Comparison of ENCODE assay signal across 18 cellular contexts in genomic region chr17:29791336-29791735, GRCh38.
DNase-seq lines count a peak whose midpoint lies in the region; ATAC-seq, FAIRE-seq and TF ChIP-seq lines count a peak whose summit lies in the region.
"Had no signal": no experiment of that assay in that cellular context is flagged by ENCODE, and none has a peak within 500 bp of the region (broad histone marks: within the 10 kb centered on the region; RNA-seq: fewer than 3 reads in every experiment).

No MANE protein-coding gene starts in this region.

- H3K4me3 Mint-ChIP-seq in CD14-positive monocyte: no peak overlapping the region
- H3K4me3 Mint-ChIP-seq in natural killer cell treated with Interleukin-12 subunit alpha and Interleukin-12 subunit beta and Interleukin-15 and Interleukin-18, amount 100 ng/mL, for 72 hours: no peak overlapping the region
- H3K4me3 Mint-ChIP-seq: CD4-positive, alpha-beta memory T cell; HFFc6 had no signal

- no peaks in the 10 kb centered on the region for H3K79me2 ChIP-seq in keratinocyte (ENCODE audit: control insufficient read depth, insufficient read depth, low read length)

- H3K27me3 Mint-ChIP-seq in CD14-positive monocyte (ENCODE audit: low read depth in 3 of 3): no peaks in the 10 kb centered on the region
- H3K27me3 Mint-ChIP-seq in natural killer cell treated with Interleukin-12 subunit alpha and Interleukin-12 subunit beta and Interleukin-15 and Interleukin-18, amount 100 ng/mL, for 72 hours: no peaks in the 10 kb centered on the region
- H3K27me3 Mint-ChIP-seq: CD4-positive, alpha-beta memory T cell had no signal

- no peak for DNase-seq in CD14-positive monocyte (ENCODE audit: low spot score)
- peak; percentile 77 for DNase-seq in bronchial epithelial cell (ENCODE audit: low read depth)
- peak; percentile 9 for DNase-seq in keratinocyte (ENCODE audit: low read depth, low spot score)
- no peak for DNase-seq in T-helper 1 cell
- DNase-seq in natural killer cell treated with Interleukin-12 subunit alpha and Interleukin-12 subunit beta and Interleukin-15 and Interleukin-18, amount 100 ng/mL, for 72 hours (ENCODE audit: low spot score): no peak
- DNase-seq: Calu3; CD4-positive, alpha-beta memory T cell; DMS79 treated with DMSO at 0.1 percent for 48 hours; GF-D8; GOT3; H7; HFFc6; IMR-90 had no signal

- H3K9me3 ChIP-seq in keratinocyte (ENCODE audit: control insufficient read depth, low read depth, low read length): no peaks in the 10 kb centered on the region

- H3K27me3 ChIP-seq in bronchial epithelial cell (ENCODE audit: control insufficient read depth, insufficient read depth, low read length): no peaks in the 10 kb centered on the region
- no peaks in the 10 kb centered on the region for H3K27me3 ChIP-seq in keratinocyte (ENCODE audit: control insufficient read depth, extremely low read depth, insufficient read depth, low read length)

- H3K4me1 Mint-ChIP-seq in CD14-positive monocyte: peaks cover 26% of the 10 kb centered on the region
- H3K4me1 Mint-ChIP-seq in natural killer cell treated with Interleukin-12 subunit alpha and Interleukin-12 subunit beta and Interleukin-15 and Interleukin-18, amount 100 ng/mL, for 72 hours (ENCODE audit: low read depth in 2 of 2): peaks cover 0 to 4% of the 10 kb centered on the region in 2 donors

- ATAC-seq in natural killer cell treated with Interleukin-12 subunit alpha and Interleukin-12 subunit beta and Interleukin-15 and Interleukin-18, amount 100 ng/mL, for 72 hours: no peak
- ATAC-seq in HG03039 (IDR thresholded peaks at IDR 0.05; ENCODE audit: unreplicated experiment): no peak
- ATAC-seq: HCT116 had no signal

- no peak overlapping the region for H3K4me3 ChIP-seq in bronchial epithelial cell (ENCODE audit: low read depth, low read length)
- H3K4me3 ChIP-seq in keratinocyte (ENCODE audit: control insufficient read depth in 2 of 3, extremely low read depth in 1 of 3, insufficient read depth in 2 of 3, low read depth in 1 of 3, low read length in 3 of 3): no peak overlapping the region

- dilution Hi-C loops in keratinocyte (cut with MboI; ENCODE audit: extremely low pct_ligation_motif_present, low sequenced_read_pairs): no loop called here

- H3K27ac Mint-ChIP-seq in CD14-positive monocyte: no peak overlapping the region
- no peak overlapping the region for H3K27ac Mint-ChIP-seq in natural killer cell treated with Interleukin-12 subunit alpha and Interleukin-12 subunit beta and Interleukin-15 and Interleukin-18, amount 100 ng/mL, for 72 hours
- H3K27ac Mint-ChIP-seq: HFFc6 had no signal

- H3K9me1 ChIP-seq in keratinocyte (ENCODE audit: control insufficient read depth, extremely low read depth, insufficient read depth, low read length): no peaks in the 10 kb centered on the region

- peaks cover 4 to 12% of the 10 kb centered on the region in 2 donors for H3K36me3 Mint-ChIP-seq in CD14-positive monocyte
- no peaks in the 10 kb centered on the region for H3K36me3 Mint-ChIP-seq in natural killer cell treated with Interleukin-12 subunit alpha and Interleukin-12 subunit beta and Interleukin-15 and Interleukin-18, amount 100 ng/mL, for 72 hours

- H3K4me2 ChIP-seq in keratinocyte (ENCODE audit: control insufficient read depth, extremely low read depth, insufficient read depth, low read depth, low read length): peak overlapping the region; percentile 8

- peaks cover 15% of the 10 kb centered on the region for H3K4me1 ChIP-seq in keratinocyte (ENCODE audit: control insufficient read depth, extremely low read depth, insufficient read depth, low read length)

- FAIRE-seq in bronchial epithelial cell (lab: Jason Lieb, UNC): no peak
- FAIRE-seq in keratinocyte (lab: Jason Lieb, UNC): peak; percentile 52
- FAIRE-seq: A204.1, HTR-8/SVneo had no signal

- TF ChIP-seq CTCF in CD14-positive monocyte (IDR thresholded peaks at IDR 0.05) (peak; percentile 21), bronchial epithelial cell (IDR thresholded peaks at IDR 0.05; ENCODE audit: insufficient read depth, low read length, severe bottlenecking) (no peak), keratinocyte (optimal IDR thresholded peaks at IDR 0.05 in 1 of 3, IDR thresholded peaks at IDR 0.05 in 1 of 3, conservative IDR thresholded peaks at IDR 0.05 in 1 of 3; ENCODE audit: extremely low read depth in 1 of 3, insufficient read depth in 2 of 3, low read length in 3 of 3) (no peak)

- H3K9me3 Mint-ChIP-seq in CD14-positive monocyte: no peaks in the 10 kb centered on the region
- H3K9me3 Mint-ChIP-seq in natural killer cell treated with Interleukin-12 subunit alpha and Interleukin-12 subunit beta and Interleukin-15 and Interleukin-18, amount 100 ng/mL, for 72 hours: no peaks in the 10 kb centered on the region
- H3K9me3 Mint-ChIP-seq: CD4-positive, alpha-beta memory T cell; HFFc6 had no signal

- H3K27ac ChIP-seq in keratinocyte (ENCODE audit: control insufficient read depth, insufficient read depth, low read length): no peak overlapping the region
- H3K27ac ChIP-seq: C4-2B had no signal

- no peaks in the 10 kb centered on the region for H4K20me1 ChIP-seq in keratinocyte (ENCODE audit: control insufficient read depth, extremely low read depth, insufficient read depth, low read length)

- intact Hi-C loops in CD14-positive monocyte (cut with micrococcal nuclease): loop anchor here in 1 of 2 donors (10.0 kb wide), 1 partner anchor 303 kb away; no protein-coding TSS in a partner anchor

- no peak overlapping the region for H3K9ac ChIP-seq in keratinocyte (ENCODE audit: control insufficient read depth, extremely low read depth, insufficient read depth, low read length)

- no peak overlapping the region for H2AFZ ChIP-seq in keratinocyte (ENCODE audit: control insufficient read depth, low read length)

- no peaks in the 10 kb centered on the region for H3K36me3 ChIP-seq in bronchial epithelial cell (ENCODE audit: control insufficient read depth, insufficient read depth, low read length)
- H3K36me3 ChIP-seq in keratinocyte (ENCODE audit: control insufficient read depth in 2 of 2, extremely low read depth in 1 of 2, insufficient read depth in 2 of 2, low read length in 2 of 2): peaks cover 0 to 5% of the 10 kb centered on the region in 2 experiments

Comparison
In these comparisons a context has a peak if more than half of its experiments do, and no peak if none do; other contexts are left out.
1. DNase-seq: peak in bronchial epithelial cell (single experiment) and keratinocyte (single experiment); none in CD14-positive monocyte (single experiment), T-helper 1 cell (0 of 5) and natural killer cell treated with Interleukin-12 subunit alpha and Interleukin-12 subunit beta and Interleukin-15 and Interleukin-18, amount 100 ng/mL, for 72 hours (single experiment).